8 cellular contexts compared by ENCODE assay signal in genomic region chr3:105527949-105528348, GRCh38.
DNase-seq lines count a peak whose midpoint lies in the region; ATAC-seq and TF ChIP-seq lines count a peak whose summit lies in the region.

No MANE protein-coding gene starts in this region.

- H3K27me3 ChIP-seq in trophoblast cell (ENCODE audit: insufficient read depth, low read length) = no peaks in the 10 kb centered on the region

- no peak overlapping the region for H3K4me2 ChIP-seq in trophoblast cell (ENCODE audit: low read length)

- CTCF ChIA-PET in GM10248 (lab: Yijun Ruan, JAX) = interaction anchor here (1.0 to 4.3 kb wide), 4 partner anchors 10 to 1536 kb away, joined by 3 to 45 read pairs (median 4); no protein-coding TSS in a partner anchor

- WGBS in trophoblast cell (ENCODE audit: extremely low coverage, insufficient coverage, insufficient read length) = no CpG with 5 or more reads among the region's 3 CpGs

- H4K12ac ChIP-seq in trophoblast cell (ENCODE audit: low read depth, low read length) = no peak overlapping the region

- in situ Hi-C loops in ACHN (cut with HindIII; ENCODE audit: low pct_ligation_motif_present, low pct_unique_long_range_greater_than_20kb, low sequenced_read_pairs) = no loop called here

- H2BK120ac ChIP-seq in trophoblast cell (ENCODE audit: insufficient read depth, low read length, poor library complexity) = no peak overlapping the region

- H3K4me1 Mint-ChIP-seq in central memory CD8-positive, alpha-beta T cell = no peaks in the 10 kb centered on the region

- no peak overlapping the region for H3K27ac ChIP-seq in trophoblast cell (ENCODE audit: low read depth, low read length)

- no peak overlapping the region for H3K18ac ChIP-seq in trophoblast cell (ENCODE audit: low read length)

- no peaks in the 10 kb centered on the region for H3K79me2 ChIP-seq in trophoblast cell (ENCODE audit: control insufficient read depth, insufficient read depth, low read length, poor library complexity)

- DNase-seq in GM10248 (ENCODE audit: extremely low spot score) (peak; percentile 18), NCI-H1436 (lab: John Stamatoyannopoulos, UW) (peak; percentile 60), ACHN (no peak), iPS-NIHi7 (ENCODE audit: extremely low spot score) (no peak), trophoblast cell (no peak)
- no peak for DNase-seq in central memory CD8-positive, alpha-beta T cell (ENCODE audit: low spot score in 2 of 2)

- no peak overlapping the region for H3K4me3 Mint-ChIP-seq in central memory CD8-positive, alpha-beta T cell

- H3K27ac Mint-ChIP-seq in central memory CD8-positive, alpha-beta T cell (ENCODE audit: low read depth) = no peak overlapping the region

- no peak overlapping the region for H2BK5ac ChIP-seq in trophoblast cell (ENCODE audit: low read depth, low read length, poor library complexity)

- H3K9me3 ChIP-seq in trophoblast cell (ENCODE audit: insufficient read depth, low read depth, low read length) = no peaks in the 10 kb centered on the region

- no peak overlapping the region for H4K8ac ChIP-seq in trophoblast cell (ENCODE audit: low read depth, low read length)

- no peak overlapping the region for H4K91ac ChIP-seq in trophoblast cell (ENCODE audit: low read depth, low read length)

- H2AK5ac ChIP-seq in trophoblast cell (ENCODE audit: low read length) = no peak overlapping the region

- H3K9ac ChIP-seq in trophoblast cell (ENCODE audit: low read length) = no peak overlapping the region

- H3K14ac ChIP-seq in trophoblast cell (ENCODE audit: low read length) = no peak overlapping the region

- no peaks in the 10 kb centered on the region for H3K36me3 Mint-ChIP-seq in central memory CD8-positive, alpha-beta T cell (ENCODE audit: insufficient read depth)

- H3K36me3 ChIP-seq in trophoblast cell (ENCODE audit: control insufficient read depth in 1 of 2, insufficient read depth in 2 of 2, low read length in 2 of 2) = no peaks in the 10 kb centered on the region

- H3K9me3 Mint-ChIP-seq in central memory CD8-positive, alpha-beta T cell = no peaks in the 10 kb centered on the region

- H2AFZ ChIP-seq in trophoblast cell (ENCODE audit: insufficient read depth, low read length, poor library complexity) = no peak overlapping the region

- H3K23ac ChIP-seq in trophoblast cell (ENCODE audit: low read length) = no peak overlapping the region

- no peak overlapping the region for H2BK12ac ChIP-seq in trophoblast cell (ENCODE audit: low read length)

- H3K27me3 Mint-ChIP-seq in central memory CD8-positive, alpha-beta T cell = no peaks in the 10 kb centered on the region

- peak; percentile 72 for ATAC-seq in GM21723 (IDR thresholded peaks at IDR 0.05; ENCODE audit: unreplicated experiment)
- ATAC-seq in central memory CD8-positive, alpha-beta T cell (replicated peaks; ENCODE audit: extremely low read depth, poor library complexity, severe bottlenecking) = peak; percentile 67
- ATAC-seq in GM19397 (IDR thresholded peaks at IDR 0.05; ENCODE audit: unreplicated experiment) = no peak

- no peak overlapping the region for H3K4ac ChIP-seq in trophoblast cell (ENCODE audit: low read depth, low read length)

- no peaks in the 10 kb centered on the region for H3K4me1 ChIP-seq in trophoblast cell (ENCODE audit: control insufficient read depth in 1 of 2, insufficient read depth in 2 of 2, low read length in 2 of 2)

- H3K4me3 ChIP-seq in trophoblast cell (ENCODE audit: low read depth, low read length) = no peak overlapping the region

- no peak for TF ChIP-seq CTCF in GM10248 (IDR thresholded peaks at IDR 0.05; ENCODE audit: control extremely low read depth, extremely low read depth, low read depth, missing control alignments)

- POLR2A ChIA-PET in GM10248 (lab: Yijun Ruan, JAX) = no interaction called here

- H3K79me1 ChIP-seq in trophoblast cell (ENCODE audit: low read length) = no peaks in the 10 kb centered on the region

Comparison
In these comparisons a context has a peak if more than half of its experiments do, and no peak if none do; other contexts are left out.
1. DNase-seq: peak in GM10248 (single experiment) and NCI-H1436 (single experiment); none in central memory CD8-positive, alpha-beta T cell (0 of 2), ACHN (single experiment), iPS-NIHi7 (single experiment) and trophoblast cell (0 of 2).